17 cellular contexts compared by ENCODE assay signal in genomic region chr4:151649461-151649860, GRCh38.
DNase-seq lines count a peak whose midpoint lies in the region; ATAC-seq and TF ChIP-seq lines count a peak whose summit lies in the region.
"Had no signal": no experiment of that assay in that cellular context is flagged by ENCODE, and none has a peak within 500 bp of the region (broad histone marks: within the 10 kb centered on the region; RNA-seq: fewer than 3 reads in every experiment).

No MANE protein-coding gene starts in this region.

- H2AFZ ChIP-seq in PC-3 (ENCODE audit: low read length) = no peak overlapping the region

- TF ChIP-seq CTCF in right atrium auricular region (IDR thresholded peaks at IDR 0.05) (no peak), cardiac fibroblast (IDR thresholded peaks at IDR 0.05; ENCODE audit: low read depth, low read length) (peak; percentile 9), PC-3 (conservative IDR thresholded peaks at IDR 0.05; ENCODE audit: low read depth, low read length) (no peak), breast epithelium (IDR thresholded peaks at IDR 0.05) (no peak)

- no peaks in the 10 kb centered on the region for H3K27me3 ChIP-seq in right cardiac atrium (ENCODE audit: control insufficient read depth, insufficient read depth)
- H3K27me3 ChIP-seq in right atrium auricular region = no peaks in the 10 kb centered on the region
- no peaks in the 10 kb centered on the region for H3K27me3 ChIP-seq in PC-3 (ENCODE audit: low read length)
- no peaks in the 10 kb centered on the region for H3K27me3 ChIP-seq in breast epithelium
- H3K27me3 ChIP-seq: BLaER1 treated with 17β-estradiol and CSF1 and Interleukin-3, amounts not matched to agents 10 nM and 100 nM had no signal

- WGBS in right cardiac atrium = 83% methylated on average over 14 of the region's 14 CpGs

- H3K9me2 ChIP-seq in PC-3 (replicated peaks; ENCODE audit: low read length) = no peaks in the 10 kb centered on the region
- H3K9me2 ChIP-seq: SK-N-SH had no signal

- CTCF ChIA-PET in PC-3 (lab: Charles Lee) = no interaction called here

- DNase-seq in right cardiac atrium (no peak), right atrium auricular region (ENCODE audit: low spot score) (no peak), OCI-M1 (lab: John Stamatoyannopoulos, UW) (peak; percentile 22), cardiac fibroblast (ENCODE audit: low read depth in 2 of 2) (peak in 1 of 2 donors; percentile 14), PC-3 (no peak), breast epithelium (ENCODE audit: low spot score in 2 of 2) (no peak), DMS 273 treated with DMSO at 0.1 percent for 48 hours (lab: John Stamatoyannopoulos, UW) (no peak)
- DNase-seq: CD8-positive, alpha-beta memory T cell; EL; HFFc6; NCI-H1105 treated with DMSO at 0.1 percent for 48 hours; NCI-H187 treated with DMSO at 0.1 percent for 48 hours; NCI-H526 treated with DMSO at 0.1 percent for 48 hours; SK-N-SH had no signal

- no peak overlapping the region for H3K9ac ChIP-seq in PC-3 (ENCODE audit: low read length)
- H3K9ac ChIP-seq: BLaER1 treated with 17β-estradiol and CSF1 and Interleukin-3, amounts not matched to agents 10 nM and 100 nM; SK-N-SH had no signal

- H3K27ac ChIP-seq in right cardiac atrium (ENCODE audit: low read length) = no peak overlapping the region
- no peak overlapping the region for H3K27ac ChIP-seq in right atrium auricular region
- no peak overlapping the region for H3K27ac ChIP-seq in PC-3 (ENCODE audit: low read length)
- H3K27ac ChIP-seq in breast epithelium = no peak overlapping the region
- H3K27ac ChIP-seq: BLaER1 treated with 17β-estradiol and CSF1 and Interleukin-3, amounts not matched to agents 10 nM and 100 nM had no signal

- POLR2A ChIA-PET in PC-3 (lab: Charles Lee; ENCODE audit: unreplicated experiment) = no interaction called here

- H3K4me3 ChIP-seq in right cardiac atrium (ENCODE audit: low read length) (no peak overlapping the region), right atrium auricular region (no peak overlapping the region), cardiac fibroblast (replicated peaks in 1 of 2; ENCODE audit: low read depth in 2 of 2, low read length in 2 of 2) (no peak overlapping the region), PC-3 (ENCODE audit: low read length) (no peak overlapping the region), breast epithelium (no peak overlapping the region)
- H3K4me3 ChIP-seq: BLaER1 treated with 17β-estradiol and CSF1 and Interleukin-3, amounts not matched to agents 10 nM and 100 nM had no signal

- no peak for TF ChIP-seq POLR2A in breast epithelium (IDR thresholded peaks at IDR 0.05)

- H3F3A ChIP-seq in PC-3 (ENCODE audit: low read length, unreplicated experiment) = no peaks in the 10 kb centered on the region

- no peaks in the 10 kb centered on the region for H3K79me2 ChIP-seq in PC-3 (ENCODE audit: low read length)

- H3K9me3 ChIP-seq in right cardiac atrium (ENCODE audit: control insufficient read depth, low read length) = no peaks in the 10 kb centered on the region
- no peaks in the 10 kb centered on the region for H3K9me3 ChIP-seq in right atrium auricular region
- H3K9me3 ChIP-seq in PC-3 (ENCODE audit: low read length) = no peaks in the 10 kb centered on the region
- H3K9me3 ChIP-seq in breast epithelium = no peaks in the 10 kb centered on the region
- H3K9me3 ChIP-seq: BLaER1 treated with 17β-estradiol and CSF1 and Interleukin-3, amounts not matched to agents 10 nM and 100 nM; SK-N-SH had no signal

- H3K36me3 ChIP-seq in right atrium auricular region (no peaks in the 10 kb centered on the region), PC-3 (ENCODE audit: low read depth, low read length) (no peaks in the 10 kb centered on the region), breast epithelium (no peaks in the 10 kb centered on the region)
- H3K36me3 ChIP-seq: BLaER1 treated with 17β-estradiol and CSF1 and Interleukin-3, amounts not matched to agents 10 nM and 100 nM had no signal

- BruUV-seq in PC-3 (replicated peaks; lab: Mats Ljungman, UMichigan) = no TSS peak

- intact Hi-C loops in right cardiac atrium (cut with DNase I) (no loop called here), PC-3 (cut with micrococcal nuclease) (no loop called here), breast epithelium (cut with DNase I; ENCODE audit: low total_unique reads) (no loop called here)

- ATAC-seq in right cardiac atrium = peak; percentile 9 to 49
- no peak for ATAC-seq in GM21825 (IDR thresholded peaks at IDR 0.05; ENCODE audit: unreplicated experiment)
- ATAC-seq in PC-3 = no peak
- ATAC-seq: Right ventricle myocardium inferior had no signal

- no peaks in the 10 kb centered on the region for H4K20me1 ChIP-seq in PC-3 (ENCODE audit: low read length)
- H4K20me1 ChIP-seq: BLaER1 treated with 17β-estradiol and CSF1 and Interleukin-3, amounts not matched to agents 10 nM and 100 nM had no signal

- H3K4me2 ChIP-seq in PC-3 (ENCODE audit: low read length) = no peak overlapping the region
- H3K4me2 ChIP-seq: BLaER1 treated with 17β-estradiol and CSF1 and Interleukin-3, amounts not matched to agents 10 nM and 100 nM; SK-N-SH had no signal

- H3K4me1 ChIP-seq in right cardiac atrium (ENCODE audit: control insufficient read depth, insufficient read depth, low read length) = no peaks in the 10 kb centered on the region
- H3K4me1 ChIP-seq in right atrium auricular region = no peaks in the 10 kb centered on the region
- no peaks in the 10 kb centered on the region for H3K4me1 ChIP-seq in PC-3 (ENCODE audit: insufficient read depth, low read length)
- H3K4me1 ChIP-seq in breast epithelium = no peaks in the 10 kb centered on the region
- H3K4me1 ChIP-seq: BLaER1 treated with 17β-estradiol and CSF1 and Interleukin-3, amounts not matched to agents 10 nM and 100 nM had no signal

Comparison
In these comparisons a context has a peak if more than half of its experiments do, and no peak if none do; other contexts are left out.
1. ATAC-seq: peak in right cardiac atrium (2 of 2); none in GM21825 (single experiment) and PC-3 (single experiment).